In genomic region chr20:36336838-36337478, GRCh38 we compare ENCODE assay signal across 2 cellular contexts.
TF ChIP-seq lines count a peak whose summit lies in the region.

No MANE protein-coding gene starts in this region.

TF ChIP-seq in SK-N-SH, 30 proteins besides CTCF, POLR2A, EP300 and RAD21 (continued from another document):
- TF ChIP-seq ZBTB33 (IDR thresholded peaks at IDR 0.05; ENCODE audit: borderline replicate concordance, low read depth) (no peak), MXI1 (IDR thresholded peaks at IDR 0.05; ENCODE audit: low read depth, low read length) (no peak), RFX5 (IDR thresholded peaks at IDR 0.05; ENCODE audit: low read length) (no peak), GABPA (IDR thresholded peaks at IDR 0.05; ENCODE audit: low read depth) (no peak), TCF12 (IDR thresholded peaks at IDR 0.05) (no peak), EZH2phosphoT487 (IDR thresholded peaks at IDR 0.05; ENCODE audit: borderline replicate concordance, low read depth) (no peak), RXRA (IDR thresholded peaks at IDR 0.05; ENCODE audit: borderline replicate concordance, low read depth) (no peak), PBX3 (IDR thresholded peaks at IDR 0.05) (no peak), REST (IDR thresholded peaks at IDR 0.05; ENCODE audit: low read depth, low read length) (no peak), MEF2A (IDR thresholded peaks at IDR 0.05; ENCODE audit: borderline replicate concordance, low read depth) (no peak), FOSL2 (IDR thresholded peaks at IDR 0.05; ENCODE audit: borderline replicate concordance, low read depth) (no peak), JUND (IDR thresholded peaks at IDR 0.05) (no peak), TAF1 (IDR thresholded peaks at IDR 0.05; ENCODE audit: borderline replicate concordance, low read depth, low read length) (no peak), CHD2 (IDR thresholded peaks at IDR 0.05; ENCODE audit: low read length, partially characterized antibody) (no peak), FOXM1 (IDR thresholded peaks at IDR 0.05; ENCODE audit: low read depth) (no peak)

TF ChIP-seq in SK-N-SH treated with all-trans-retinoic acid at 6 μM for 48 hours, 23 proteins besides CTCF, POLR2A, EP300 and RAD21 (continued from another document):
- TF ChIP-seq CSDC2 (CRISPR knock-in tag; IDR thresholded peaks at IDR 0.05): no peak
- no peak for TF ChIP-seq SNAI2 (CRISPR knock-in tag; IDR thresholded peaks at IDR 0.05)
- no peak for TF ChIP-seq ISL1 (CRISPR knock-in tag; IDR thresholded peaks at IDR 0.05)
- TF ChIP-seq OSR1 (CRISPR knock-in tag; IDR thresholded peaks at IDR 0.05): no peak
- TF ChIP-seq CREB5 (CRISPR knock-in tag; IDR thresholded peaks at IDR 0.05; ENCODE audit: low read depth): no peak
- no peak for TF ChIP-seq CSRNP3 (CRISPR knock-in tag; IDR thresholded peaks at IDR 0.05)
- TF ChIP-seq BACH2 (CRISPR knock-in tag; IDR thresholded peaks at IDR 0.05; ENCODE audit: borderline replicate concordance): no peak
- TF ChIP-seq ZFP30 (CRISPR knock-in tag; IDR thresholded peaks at IDR 0.05): no peak
- no peak for TF ChIP-seq ZNF8 (CRISPR knock-in tag; IDR thresholded peaks at IDR 0.05)
- TF ChIP-seq ZC3H10 (CRISPR knock-in tag; IDR thresholded peaks at IDR 0.05): no peak
